In the genomic region with DNA sequence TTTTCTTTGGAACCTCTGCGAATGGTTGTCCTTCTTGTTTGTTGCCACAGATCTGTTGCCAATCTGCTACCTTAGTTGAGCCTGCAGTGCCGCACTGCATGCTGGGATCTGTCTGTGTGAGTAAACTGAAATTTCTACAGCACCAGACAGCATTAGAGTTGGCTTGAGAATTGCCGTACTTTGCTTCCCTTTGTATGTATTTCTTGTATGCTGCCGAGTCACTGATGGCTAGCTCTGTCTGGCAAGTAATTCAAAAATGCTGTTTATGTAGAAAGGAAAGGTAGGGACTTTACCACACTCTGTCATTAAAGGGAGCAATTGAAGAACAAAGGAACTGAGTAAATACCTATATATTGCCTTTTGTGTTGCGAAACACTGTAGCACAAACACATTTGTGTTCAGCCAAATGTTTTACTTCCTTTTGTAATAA, we compare ENCODE assay signal across 8 cellular contexts.
A peak's percentile ranks its signal among the peaks of the same experiment; 100 is the strongest.
DNase-seq lines count a peak whose midpoint lies in the region; ATAC-seq lines count a peak whose summit lies in the region.

No MANE protein-coding gene starts in this region.

- no peaks in the 10 kb centered on the region for H3K27me3 ChIP-seq in thymus (ENCODE audit: control insufficient read depth, insufficient read depth)

- H3K36me3 Mint-ChIP-seq in activated CD8-positive, alpha-beta memory T cell treated with anti-CD3 and anti-CD28 coated beads, Interleukin-2, amount 10 ng/mL, durations not matched to agents 7 days and 5 days = no peaks in the 10 kb centered on the region

- no peak overlapping the region for H3K4me3 Mint-ChIP-seq in activated CD8-positive, alpha-beta memory T cell treated with anti-CD3 and anti-CD28 coated beads, Interleukin-2, amount 10 ng/mL, durations not matched to agents 7 days and 5 days

- no peaks in the 10 kb centered on the region for H3K36me3 ChIP-seq in thymus (ENCODE audit: control insufficient read depth, insufficient read depth)

- CTCF ChIA-PET in activated CD8-positive, alpha-beta memory T cell treated with anti-CD3 and anti-CD28 coated beads, Interleukin-2, amount 10 ng/mL, durations not matched to agents 7 days and 5 days (lab: Charles Lee) = no interaction called here

- no peaks in the 10 kb centered on the region for H3K4me1 Mint-ChIP-seq in activated CD8-positive, alpha-beta memory T cell treated with anti-CD3 and anti-CD28 coated beads, Interleukin-2, amount 10 ng/mL, durations not matched to agents 7 days and 5 days

- H3K9me3 Mint-ChIP-seq in activated CD8-positive, alpha-beta memory T cell treated with anti-CD3 and anti-CD28 coated beads, Interleukin-2, amount 10 ng/mL, durations not matched to agents 7 days and 5 days (ENCODE audit: low read depth) = peaks cover 2% of the 10 kb centered on the region

- peak overlapping the region; percentile 8 for H3K27ac ChIP-seq in thymus (ENCODE audit: low read depth)

- no peak for ATAC-seq in activated CD8-positive, alpha-beta memory T cell treated with anti-CD3 and anti-CD28 coated beads, Interleukin-2, amount 10 ng/mL, durations not matched to agents 7 days and 5 days
- ATAC-seq in GM21529 (IDR thresholded peaks at IDR 0.05; ENCODE audit: unreplicated experiment) = no peak

- no peak overlapping the region for H3K27ac Mint-ChIP-seq in activated CD8-positive, alpha-beta memory T cell treated with anti-CD3 and anti-CD28 coated beads, Interleukin-2, amount 10 ng/mL, durations not matched to agents 7 days and 5 days

- peak; percentile 80 for DNase-seq in LHCN-M2 (ENCODE audit: low read depth)
- DNase-seq in amygdala (lab: John Stamatoyannopoulos, UW) = peak in 52 of 56 donors; percentile 3 to 86 (median 54)
- peak; percentile 96 for DNase-seq in iris pigment epithelial cell (ENCODE audit: low read depth)
- DNase-seq in germinal center (ENCODE audit: low spot score) = no peak
- DNase-seq in activated CD8-positive, alpha-beta memory T cell treated with anti-CD3 and anti-CD28 coated beads, Interleukin-2, amount 10 ng/mL, durations not matched to agents 7 days and 5 days = no peak
- DNase-seq in GM19240 (ENCODE audit: insufficient read length, low spot score) = no peak

- 82% methylated on average over 5 of the region's 5 CpGs for WGBS in thymus

- H3K9me3 ChIP-seq in thymus (ENCODE audit: control insufficient read depth) = no peaks in the 10 kb centered on the region

- H3K4me3 ChIP-seq in thymus (ENCODE audit: low read length) = no peak overlapping the region

- H3K27me3 Mint-ChIP-seq in activated CD8-positive, alpha-beta memory T cell treated with anti-CD3 and anti-CD28 coated beads, Interleukin-2, amount 10 ng/mL, durations not matched to agents 7 days and 5 days = no peaks in the 10 kb centered on the region

- no peaks in the 10 kb centered on the region for H3K4me1 ChIP-seq in thymus (ENCODE audit: control insufficient read depth, insufficient read depth, low read length)

Comparison
In these comparisons a context has a peak if more than half of its experiments do, and no peak if none do; other contexts are left out.
1. DNase-seq: peak in LHCN-M2 (single experiment), amygdala (52 of 56) and iris pigment epithelial cell (single experiment); none in germinal center (single experiment), activated CD8-positive, alpha-beta memory T cell treated with anti-CD3 and anti-CD28 coated beads, Interleukin-2, amount 10 ng/mL, durations not matched to agents 7 days and 5 days (single experiment) and GM19240 (single experiment).